ENCODE assay signal across 8 cellular contexts in genomic region chr1:33429846-33430750, GRCh38. TPM values are rescaled to one million over a fixed set of nuclear protein-coding genes. Genes with fewer than 3 reads are reported as not detected.
DNase-seq lines count a peak whose midpoint lies in the region; ATAC-seq, FAIRE-seq and TF ChIP-seq lines count a peak whose summit lies in the region.

No MANE protein-coding gene starts in this region.

- H3K27ac Mint-ChIP-seq in Calu3 (ENCODE audit: unreplicated experiment) (no peak overlapping the region), activated B cell treated with CpG ODN at 0.5 μM for 24 hours (no peak overlapping the region), osteocyte (ENCODE audit: unreplicated experiment) (peak overlapping the region; percentile 43)

- FAIRE-seq in frontal cortex (lab: Jason Lieb, UNC): no peak

- POLR2A ChIA-PET in HEK293T (lab: Yijun Ruan, JAX): no interaction called here
- POLR2A ChIA-PET in activated B cell treated with CpG ODN at 0.5 μM for 24 hours (lab: Charles Lee): interaction anchor here (0.7 kb wide), 1 partner anchor 202 kb away, joined by 8 read pairs; no protein-coding TSS in a partner anchor

- BruUV-seq in Calu3 (replicated peaks; lab: Mats Ljungman, UMichigan): no TSS peak

- intact Hi-C loops in Calu3 (cut with micrococcal nuclease; ENCODE audit: unreplicated experiment): no loop called here
- intact Hi-C loops in activated B cell treated with CpG ODN at 0.5 μM for 24 hours (cut with micrococcal nuclease): loop anchor here (2.0 kb wide), 1 partner anchor 31 kb away; no protein-coding TSS in a partner anchor

- DNase-seq in Calu3 (peak; percentile 73), HEK293T (ENCODE audit: extremely low spot score) (peak; percentile 65), activated B cell treated with CpG ODN at 0.5 μM for 24 hours (no peak), frontal cortex (ENCODE audit: low spot score in 2 of 2) (peak; percentile 48 to 61), osteocyte (ENCODE audit: extremely low spot score, unreplicated experiment) (peak; percentile 86), NCI-H1048 (lab: John Stamatoyannopoulos, UW) (no peak)

- no peaks in the 10 kb centered on the region for H3K9me3 Mint-ChIP-seq in Calu3 (ENCODE audit: low read depth, unreplicated experiment)
- no peaks in the 10 kb centered on the region for H3K9me3 Mint-ChIP-seq in activated B cell treated with CpG ODN at 0.5 μM for 24 hours
- no peaks in the 10 kb centered on the region for H3K9me3 Mint-ChIP-seq in osteocyte (ENCODE audit: unreplicated experiment)

- TF ChIP-seq CTCF in Calu3 (IDR thresholded peaks at IDR 0.05; ENCODE audit: unreplicated experiment) (peak; percentile 67), activated B cell treated with CpG ODN at 0.5 μM for 24 hours (IDR thresholded peaks at IDR 0.05) (no peak), osteocyte (IDR thresholded peaks at IDR 0.05) (no peak)

- CTCF ChIA-PET in Calu3 (lab: Charles Lee) (interaction anchor here (0.6 to 0.7 kb wide), 2 partner anchors 10 to 905 kb away, joined by 7 to 9 read pairs; no protein-coding TSS in a partner anchor), HEK293T (lab: Yijun Ruan, JAX) (no interaction called here), activated B cell treated with CpG ODN at 0.5 μM for 24 hours (lab: Charles Lee) (no interaction called here)

- H3K4me1 Mint-ChIP-seq in Calu3 (ENCODE audit: low read depth, unreplicated experiment) (peaks cover 10% of the 10 kb centered on the region), activated B cell treated with CpG ODN at 0.5 μM for 24 hours (peaks cover 5% of the 10 kb centered on the region), osteocyte (ENCODE audit: unreplicated experiment) (peaks cover 26% of the 10 kb centered on the region)

- H3K27me3 Mint-ChIP-seq in Calu3 (ENCODE audit: unreplicated experiment) (no peaks in the 10 kb centered on the region), activated B cell treated with CpG ODN at 0.5 μM for 24 hours (peaks cover 13% of the 10 kb centered on the region), osteocyte (ENCODE audit: unreplicated experiment) (no peaks in the 10 kb centered on the region)

- H3K36me3 Mint-ChIP-seq in Calu3 (ENCODE audit: insufficient read depth, unreplicated experiment) (peaks cover 4% of the 10 kb centered on the region), activated B cell treated with CpG ODN at 0.5 μM for 24 hours (ENCODE audit: low read depth) (no peaks in the 10 kb centered on the region), osteocyte (ENCODE audit: unreplicated experiment) (peaks cover 5% of the 10 kb centered on the region)

- ATAC-seq in activated B cell treated with CpG ODN at 0.5 μM for 24 hours (ENCODE audit: low read depth) (peak; percentile 6), HG03280 (IDR thresholded peaks at IDR 0.05; ENCODE audit: unreplicated experiment) (no peak), GM18873 (IDR thresholded peaks at IDR 0.05; ENCODE audit: low FRiP score, unreplicated experiment) (no peak)

- H3K4me3 Mint-ChIP-seq in Calu3 (ENCODE audit: low read depth, unreplicated experiment): no peak overlapping the region
- no peak overlapping the region for H3K4me3 Mint-ChIP-seq in activated B cell treated with CpG ODN at 0.5 μM for 24 hours
- H3K4me3 Mint-ChIP-seq in osteocyte (ENCODE audit: unreplicated experiment): no peak overlapping the region

TF ChIP-seq in HEK293T, 16 proteins besides CTCF, POLR2A, EP300 and RAD21:
- TF ChIP-seq PKNOX1 (IDR thresholded peaks at IDR 0.05) (no peak), LEF1 (IDR thresholded peaks at IDR 0.05; ENCODE audit: borderline replicate concordance) (no peak), ARNT (IDR thresholded peaks at IDR 0.05) (no peak), CTBP1 (IDR thresholded peaks at IDR 0.05; ENCODE audit: borderline replicate concordance) (no peak)

RNA-seq across cellular contexts. Expression of gene PHC2, which starts 0.8 kb away (rescaled TPM):
- total RNA-seq in Calu3 (2022) (54.2 and 59.5 TPM in 2 replicates), activated B cell treated with CpG ODN at 0.5 μM for 24 hours (16.4 and 18.1 TPM in 2 replicates), frontal cortex (35.5 TPM), osteocyte (148 and 160 TPM in 2 replicates)

RNA-seq across cellular contexts. Expression of gene ZSCAN20, which starts 42.3 kb away (rescaled TPM):
- 6.6 and 8.2 TPM in 2 replicates for total RNA-seq in Calu3 (2022)
- 3.6 and 3.7 TPM in 2 replicates for total RNA-seq in activated B cell treated with CpG ODN at 0.5 μM for 24 hours
- total RNA-seq in frontal cortex: 7.3 TPM
- total RNA-seq in osteocyte: 5.2 and 7.3 TPM in 2 replicates

Comparison
In these comparisons a context has a peak if more than half of its experiments do, and no peak if none do; other contexts are left out.
1. DNase-seq: peak in Calu3 (single experiment), HEK293T (single experiment), frontal cortex (2 of 2) and osteocyte (single experiment); none in activated B cell treated with CpG ODN at 0.5 μM for 24 hours (single experiment) and NCI-H1048 (single experiment).